ENCODE assay signal across 13 cellular contexts in genomic region chr14:95340201-95340697, GRCh38. TPM values are rescaled to one million over a fixed set of nuclear protein-coding genes. Genes with fewer than 3 reads are reported as not detected.
DNase-seq lines count a peak whose midpoint lies in the region; ATAC-seq, FAIRE-seq and TF ChIP-seq lines count a peak whose summit lies in the region.
"Had no signal": no experiment of that assay in that cellular context is flagged by ENCODE, and none has a peak within 500 bp of the region (broad histone marks: within the 10 kb centered on the region; RNA-seq: fewer than 3 reads in every experiment).

No MANE protein-coding gene starts in this region.

- TF ChIP-seq EP300 in stomach (IDR thresholded peaks at IDR 0.05), result no peak

- H3K9me3 ChIP-seq in kidney (ENCODE audit: control insufficient read depth in 1 of 2, low read length in 2 of 2) (no peaks in the 10 kb centered on the region), stomach (peaks cover 0 to under 1% (median under 1%) of the 10 kb centered on the region in 4 donors)

- whole genome bisulfite sequencing in stomach, 5 donors, result 19 to 33% (median 28%) methylated on average over 8 of the region's 8 CpGs

- peaks cover 17% of the 10 kb centered on the region for H3K27me3 Mint-ChIP-seq in activated naive CD8-positive, alpha-beta T cell treated with anti-CD3 and anti-CD28 coated beads, Interleukin-2, amount 50 U/mL, for 24 hours
- peaks cover 12% of the 10 kb centered on the region for H3K27me3 Mint-ChIP-seq in activated CD4-positive, alpha-beta T cell treated with anti-CD3 and anti-CD28 coated beads, Interleukin-2, amount 10 ng/mL, durations not matched to agents 24 days and 14 days

- H3K27me3 ChIP-seq in stomach, result peaks cover 0 to 6% (median 0%) of the 10 kb centered on the region in 3 donors

- H3K4me3 Mint-ChIP-seq in activated naive CD8-positive, alpha-beta T cell treated with anti-CD3 and anti-CD28 coated beads, Interleukin-2, amount 50 U/mL, for 24 hours, result no peak overlapping the region
- no peak overlapping the region for H3K4me3 Mint-ChIP-seq in activated CD4-positive, alpha-beta T cell treated with anti-CD3 and anti-CD28 coated beads, Interleukin-2, amount 10 ng/mL, durations not matched to agents 24 days and 14 days
- H3K4me3 Mint-ChIP-seq: activated naive CD4-positive, alpha-beta T cell treated with anti-CD3 and anti-CD28 coated beads, Interleukin-2, amount 10 ng/mL, durations not matched to agents 7 days and 5 days; IgD-negative memory B cell; nephron progenitor cell had no signal

- H3K4me1 Mint-ChIP-seq in activated naive CD8-positive, alpha-beta T cell treated with anti-CD3 and anti-CD28 coated beads, Interleukin-2, amount 50 U/mL, for 24 hours, result no peaks in the 10 kb centered on the region
- H3K4me1 Mint-ChIP-seq in activated CD4-positive, alpha-beta T cell treated with anti-CD3 and anti-CD28 coated beads, Interleukin-2, amount 10 ng/mL, durations not matched to agents 24 days and 14 days, result no peaks in the 10 kb centered on the region
- H3K4me1 Mint-ChIP-seq: activated naive CD4-positive, alpha-beta T cell treated with anti-CD3 and anti-CD28 coated beads, Interleukin-2, amount 10 ng/mL, durations not matched to agents 7 days and 5 days; IgD-negative memory B cell; nephron progenitor cell had no signal

- no peak for FAIRE-seq in kidney (lab: Jason Lieb, UNC)

- H3K4me3 ChIP-seq in kidney (ENCODE audit: low read length in 2 of 2) (peak overlapping the region in 1 of 2 donors; percentile 7), stomach (no peak overlapping the region)
- H3K4me3 ChIP-seq: smooth muscle cell had no signal

- TF ChIP-seq CTCF in kidney (IDR thresholded peaks at IDR 0.05; ENCODE audit: borderline replicate concordance, extremely low read depth, insufficient read depth) (no peak), stomach (IDR thresholded peaks at IDR 0.05) (no peak)

- no peak overlapping the region for H3K9ac ChIP-seq in kidney (ENCODE audit: low read length in 2 of 2)

- H3K27ac ChIP-seq in kidney (ENCODE audit: low read depth in 2 of 2, low read length in 2 of 2) (peak overlapping the region; percentile 53 to 57), stomach (peak overlapping the region; percentile 64 to 91 (median 77))

- TF ChIP-seq POLR2A in stomach (IDR thresholded peaks at IDR 0.05), result no peak

- no peaks in the 10 kb centered on the region for H3K9me3 Mint-ChIP-seq in activated naive CD8-positive, alpha-beta T cell treated with anti-CD3 and anti-CD28 coated beads, Interleukin-2, amount 50 U/mL, for 24 hours
- H3K9me3 Mint-ChIP-seq in activated CD4-positive, alpha-beta T cell treated with anti-CD3 and anti-CD28 coated beads, Interleukin-2, amount 10 ng/mL, durations not matched to agents 24 days and 14 days, result no peaks in the 10 kb centered on the region
- H3K9me3 Mint-ChIP-seq: activated naive CD4-positive, alpha-beta T cell treated with anti-CD3 and anti-CD28 coated beads, Interleukin-2, amount 10 ng/mL, durations not matched to agents 7 days and 5 days; IgD-negative memory B cell; nephron progenitor cell had no signal

- no peak for ATAC-seq in HG03139 (IDR thresholded peaks at IDR 0.05; ENCODE audit: unreplicated experiment)
- ATAC-seq in activated naive CD8-positive, alpha-beta T cell treated with anti-CD3 and anti-CD28 coated beads, Interleukin-2, amount 50 U/mL, for 24 hours, result no peak

- H3K36me3 Mint-ChIP-seq in activated naive CD8-positive, alpha-beta T cell treated with anti-CD3 and anti-CD28 coated beads, Interleukin-2, amount 50 U/mL, for 24 hours (ENCODE audit: low read depth), result no peaks in the 10 kb centered on the region
- no peaks in the 10 kb centered on the region for H3K36me3 Mint-ChIP-seq in activated CD4-positive, alpha-beta T cell treated with anti-CD3 and anti-CD28 coated beads, Interleukin-2, amount 10 ng/mL, durations not matched to agents 24 days and 14 days (ENCODE audit: low read depth)
- H3K36me3 Mint-ChIP-seq: activated naive CD4-positive, alpha-beta T cell treated with anti-CD3 and anti-CD28 coated beads, Interleukin-2, amount 10 ng/mL, durations not matched to agents 7 days and 5 days; IgD-negative memory B cell had no signal

- H3K27ac Mint-ChIP-seq in activated naive CD8-positive, alpha-beta T cell treated with anti-CD3 and anti-CD28 coated beads, Interleukin-2, amount 50 U/mL, for 24 hours, result no peak overlapping the region
- H3K27ac Mint-ChIP-seq in activated CD4-positive, alpha-beta T cell treated with anti-CD3 and anti-CD28 coated beads, Interleukin-2, amount 10 ng/mL, durations not matched to agents 24 days and 14 days, result no peak overlapping the region
- H3K27ac Mint-ChIP-seq: activated naive CD4-positive, alpha-beta T cell treated with anti-CD3 and anti-CD28 coated beads, Interleukin-2, amount 10 ng/mL, durations not matched to agents 7 days and 5 days; IgD-negative memory B cell; nephron progenitor cell had no signal

- peaks cover 5 to 11% of the 10 kb centered on the region in 2 donors for H3K4me1 ChIP-seq in kidney (ENCODE audit: control insufficient read depth in 1 of 2, insufficient read depth in 1 of 2, low read depth in 1 of 2, low read length in 2 of 2)
- H3K4me1 ChIP-seq in stomach, result peaks cover 0 to 18% (median 11%) of the 10 kb centered on the region in 4 donors

- DNase-seq in M059J (ENCODE audit: low read depth) (peak; percentile 9), astrocyte of the hippocampus (ENCODE audit: low read depth, low spot score) (peak; percentile 22), kidney (no peak), stomach (peak; percentile 93)
- no peak for DNase-seq in activated naive CD8-positive, alpha-beta T cell treated with anti-CD3 and anti-CD28 coated beads, Interleukin-2, amount 50 U/mL, for 24 hours
- DNase-seq in activated CD4-positive, alpha-beta T cell treated with anti-CD3 and anti-CD28 coated beads, Interleukin-2, amount 10 ng/mL, durations not matched to agents 24 days and 14 days, result no peak
- DNase-seq: activated naive CD4-positive, alpha-beta T cell treated with anti-CD3 and anti-CD28 coated beads, Interleukin-2, amount 10 ng/mL, durations not matched to agents 7 days and 5 days; NCI-H1436 treated with DMSO at 0.1 percent for 48 hours; NCI-H510A; nephron progenitor cell had no signal

- intact Hi-C loops in kidney (cut with DNase I), result no loop called here
- intact Hi-C loops in stomach (cut with DNase I; ENCODE audit: low total_unique reads), result no loop called here
- intact Hi-C loops in activated CD4-positive, alpha-beta T cell treated with anti-CD3 and anti-CD28 coated beads, Interleukin-2, amount 10 ng/mL, durations not matched to agents 24 days and 14 days (cut with micrococcal nuclease), result no loop called here

- H3K36me3 ChIP-seq in kidney (ENCODE audit: control insufficient read depth in 1 of 2, insufficient read depth in 2 of 2, low read length in 2 of 2) (no peaks in the 10 kb centered on the region), stomach (no peaks in the 10 kb centered on the region)

RNA-seq across cellular contexts. Expression of gene CLMN, which starts 20.5 kb away (rescaled TPM):
- total RNA-seq in M059J (2014; rRNA removed; shearing (Covaris generic)), result 0.71 and 2.8 TPM in 2 replicates
- 151 TPM for total RNA-seq in kidney
- polyA plus RNA-seq in kidney (ENCODE audit: insufficient read depth, low read depth, low replicate concordance), result 33.1 TPM
- 10 to 100 TPM; 12.8 to 42.9 (median 30.1) TPM for total RNA-seq in stomach
- polyA plus RNA-seq in stomach, result 1 to 10 TPM; 5.3 to 8.7 (median 6.2) TPM
- total RNA-seq in activated CD4-positive, alpha-beta T cell treated with anti-CD3 and anti-CD28 coated beads, Interleukin-2, amount 10 ng/mL, durations not matched to agents 24 days and 14 days, result 1.0 and 1.1 TPM in 2 replicates

Comparison
In these comparisons a context has a peak if more than half of its experiments do, and no peak if none do; other contexts are left out.
1. DNase-seq: peak in M059J (single experiment), astrocyte of the hippocampus (single experiment) and stomach (single experiment); none in kidney (single experiment), activated naive CD8-positive, alpha-beta T cell treated with anti-CD3 and anti-CD28 coated beads, Interleukin-2, amount 50 U/mL, for 24 hours (single experiment) and activated CD4-positive, alpha-beta T cell treated with anti-CD3 and anti-CD28 coated beads, Interleukin-2, amount 10 ng/mL, durations not matched to agents 24 days and 14 days (single experiment).